In the genomic region with DNA sequence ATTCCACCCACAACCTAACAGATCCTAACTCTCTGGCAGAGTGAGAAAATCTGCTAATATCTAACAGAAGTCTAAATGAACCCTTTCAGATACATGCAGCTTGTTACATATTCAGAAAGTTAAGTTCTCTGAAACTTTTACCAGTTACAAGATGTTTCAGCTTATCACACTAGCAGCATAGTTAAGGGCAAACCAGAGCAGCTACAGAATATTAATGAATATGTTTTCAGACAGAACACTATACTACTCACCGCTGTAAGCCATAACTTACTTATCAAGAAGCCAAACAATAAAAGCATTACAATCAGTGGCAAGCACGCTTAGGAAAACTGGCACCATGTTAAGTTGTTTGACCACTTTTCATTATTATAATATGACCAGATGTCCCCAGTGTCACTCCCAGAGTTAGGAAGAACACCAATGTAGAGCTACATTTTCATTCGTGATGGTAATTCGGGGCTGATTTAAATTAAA, we compare ENCODE assay signal across 8 cellular contexts. TPM values are rescaled to one million over a fixed set of nuclear protein-coding genes. Genes with fewer than 3 reads are reported as not detected.
DNase-seq lines count a peak whose midpoint lies in the region; ATAC-seq and TF ChIP-seq lines count a peak whose summit lies in the region.

No MANE protein-coding gene starts in this region.

- ATAC-seq in natural killer cell: no peak
- no peak for ATAC-seq in GM18519 (IDR thresholded peaks at IDR 0.05; ENCODE audit: low FRiP score, unreplicated experiment)

- H3K9me3 Mint-ChIP-seq in IgD-negative memory B cell (no peaks in the 10 kb centered on the region), natural killer cell (no peaks in the 10 kb centered on the region)

- H3K9ac ChIP-seq in duodenal mucosa (ENCODE audit: low read depth in 1 of 2, low read length in 2 of 2): peak overlapping the region; percentile 41 to 88

- no peaks in the 10 kb centered on the region for H3K9me3 ChIP-seq in duodenal mucosa (ENCODE audit: control insufficient read depth in 1 of 2, low read length in 2 of 2)

- H3K4me3 Mint-ChIP-seq in IgD-negative memory B cell (peak overlapping the region; percentile 88 to 96 (median 92)), natural killer cell (peak overlapping the region; percentile 72)

- H3K27me3 Mint-ChIP-seq in IgD-negative memory B cell (no peaks in the 10 kb centered on the region), natural killer cell (ENCODE audit: low read depth in 2 of 2) (no peaks in the 10 kb centered on the region)

- POLR2A ChIA-PET in BJ (lab: Charles Lee): interaction anchor here (1.1 kb wide), 1 partner anchor 25 kb away, joined by 4 read pairs; no protein-coding TSS in a partner anchor

- CTCF ChIA-PET in BJ (lab: Yijun Ruan, JAX): interaction anchor here (1.1 to 1.7 kb wide), 6 partner anchors 14 to 53 kb away, joined by 3 to 7 read pairs (median 4); no protein-coding TSS in a partner anchor

- peaks cover 46 to 68% of the 10 kb centered on the region in 2 donors for H3K4me1 ChIP-seq in duodenal mucosa (ENCODE audit: control insufficient read depth in 1 of 2, insufficient read depth in 2 of 2, low read length in 2 of 2)

- H3K4me3 ChIP-seq in BJ (ENCODE audit: low read depth, low read length) (peak overlapping the region; percentile 92), duodenal mucosa (ENCODE audit: low read depth in 1 of 2, low read length in 2 of 2) (peak overlapping the region; percentile 81 to 83)

- no peak overlapping the region for H3K27ac ChIP-seq in duodenal mucosa (ENCODE audit: low read depth, low read length)

- H3K27ac Mint-ChIP-seq in IgD-negative memory B cell (peak overlapping the region; percentile 10 to 62 (median 20)), natural killer cell (peak overlapping the region; percentile 80 to 86)

- H3K4me1 Mint-ChIP-seq in IgD-negative memory B cell: peaks cover 45 to 64% (median 53%) of the 10 kb centered on the region in 3 donors
- H3K4me1 Mint-ChIP-seq in natural killer cell: peaks cover 73 to 77% of the 10 kb centered on the region in 2 donors

- H3K36me3 Mint-ChIP-seq in IgD-negative memory B cell (peaks cover 5% of the 10 kb centered on the region), natural killer cell (no peaks in the 10 kb centered on the region)

- DNase-seq in BJ (ENCODE audit: low read depth): no peak
- no peak for DNase-seq in natural killer cell
- no peak for DNase-seq in glomerular visceral epithelial cell (ENCODE audit: extremely low spot score)
- DNase-seq in dermis blood vessel endothelial cell: no peak
- DNase-seq in COR-L47 (lab: John Stamatoyannopoulos, UW): no peak

- TF ChIP-seq CTCF in BJ (IDR thresholded peaks at IDR 0.05; ENCODE audit: insufficient read depth, low read depth, low read length) (no peak), natural killer cell (IDR thresholded peaks at IDR 0.05) (no peak)

- intact Hi-C loops in natural killer cell (cut with micrococcal nuclease): loop anchor here (5.0 to 10.0 kb wide), 3 partner anchors 37 to 159 kb away; no protein-coding TSS in a partner anchor

- H3K27me3 ChIP-seq in BJ (ENCODE audit: control insufficient read depth, insufficient read depth, low read length) (no peaks in the 10 kb centered on the region), duodenal mucosa (ENCODE audit: control insufficient read depth in 1 of 2, insufficient read depth in 2 of 2, low read length in 2 of 2) (no peaks in the 10 kb centered on the region)

- H3K36me3 ChIP-seq in BJ (ENCODE audit: control insufficient read depth, insufficient read depth, low read length): no peaks in the 10 kb centered on the region
- H3K36me3 ChIP-seq in duodenal mucosa (ENCODE audit: control insufficient read depth in 1 of 2, insufficient read depth in 2 of 2, low read length in 2 of 2): no peaks in the 10 kb centered on the region

RNA-seq across cellular contexts. Expression of a gene that starts 2.7 kb away (rescaled TPM):
- polyA plus RNA-seq in BJ (2011; rRNA removed) (824 and 2,036 TPM in 2 replicates), IgD-negative memory B cell (394 TPM)
- 503 and 585 TPM in 2 replicates for polyA minus RNA-seq in BJ (2011; rRNA and poly(A)+ RNA removed)
- total RNA-seq in natural killer cell (100 to 1,000 TPM; 175 to 280 (median 202) TPM), dermis blood vessel endothelial cell (1,657 and 1,756 TPM in 2 replicates)
